ENCODE assay signal across 8 cellular contexts in genomic region chr7:4642468-4643203, GRCh38. TPM values are rescaled to one million over a fixed set of nuclear protein-coding genes. Genes with fewer than 3 reads are reported as not detected.
DNase-seq lines count a peak whose midpoint lies in the region; ATAC-seq lines count a peak whose summit lies in the region.

No MANE protein-coding gene starts in this region.

- peaks cover 15% of the 10 kb centered on the region for H3K4me1 Mint-ChIP-seq in activated CD4-positive, alpha-beta T cell treated with anti-CD3 and anti-CD28 coated beads, Interleukin-2, amount 10 ng/mL, durations not matched to agents 24 days and 14 days
- peaks cover 19% of the 10 kb centered on the region for H3K4me1 Mint-ChIP-seq in activated CD8-positive, alpha-beta T cell treated with anti-CD3 and anti-CD28 coated beads, Interleukin-2, amount 10 ng/mL, durations not matched to agents 7 days and 5 days (ENCODE audit: low read depth)

- H3K9me3 Mint-ChIP-seq in activated CD4-positive, alpha-beta T cell treated with anti-CD3 and anti-CD28 coated beads, Interleukin-2, amount 10 ng/mL, durations not matched to agents 24 days and 14 days: no peaks in the 10 kb centered on the region
- H3K9me3 Mint-ChIP-seq in activated CD8-positive, alpha-beta T cell treated with anti-CD3 and anti-CD28 coated beads, Interleukin-2, amount 10 ng/mL, durations not matched to agents 7 days and 5 days (ENCODE audit: insufficient read depth): no peaks in the 10 kb centered on the region

- peaks cover 5% of the 10 kb centered on the region for H3K9me3 ChIP-seq in iPS-18c (ENCODE audit: control insufficient read depth, insufficient read depth, low read length)

- H3K36me3 Mint-ChIP-seq in activated CD4-positive, alpha-beta T cell treated with anti-CD3 and anti-CD28 coated beads, Interleukin-2, amount 10 ng/mL, durations not matched to agents 24 days and 14 days (ENCODE audit: low read depth): peaks cover 2% of the 10 kb centered on the region
- peaks cover 5% of the 10 kb centered on the region for H3K36me3 Mint-ChIP-seq in activated CD8-positive, alpha-beta T cell treated with anti-CD3 and anti-CD28 coated beads, Interleukin-2, amount 10 ng/mL, durations not matched to agents 7 days and 5 days (ENCODE audit: low read depth)

- peak overlapping the region; percentile 62 for H3K4me3 ChIP-seq in iPS-18c (ENCODE audit: insufficient read depth, low read depth, low read length)

- no peaks in the 10 kb centered on the region for H3K27me3 Mint-ChIP-seq in activated CD4-positive, alpha-beta T cell treated with anti-CD3 and anti-CD28 coated beads, Interleukin-2, amount 10 ng/mL, durations not matched to agents 24 days and 14 days
- H3K27me3 Mint-ChIP-seq in activated CD8-positive, alpha-beta T cell treated with anti-CD3 and anti-CD28 coated beads, Interleukin-2, amount 10 ng/mL, durations not matched to agents 7 days and 5 days (ENCODE audit: low read depth): no peaks in the 10 kb centered on the region

- intact Hi-C loops in activated CD4-positive, alpha-beta T cell treated with anti-CD3 and anti-CD28 coated beads, Interleukin-2, amount 10 ng/mL, durations not matched to agents 24 days and 14 days (cut with micrococcal nuclease): loop anchor here (2.0 to 5.0 kb wide), 2 partner anchors 20 to 550 kb away; partner anchors contain the start of gene WIPI2

- POLR2A ChIA-PET in activated CD8-positive, alpha-beta T cell treated with anti-CD3 and anti-CD28 coated beads, Interleukin-2, amount 10 ng/mL, durations not matched to agents 7 days and 5 days (lab: Charles Lee): interaction anchor here (0.8 to 3.1 kb wide), 7 partner anchors 22 to 132 kb away, joined by 3 to 52 read pairs (median 5); partner anchors contain the start of genes AP5Z1 and FOXK1

- CTCF ChIA-PET in activated CD8-positive, alpha-beta T cell treated with anti-CD3 and anti-CD28 coated beads, Interleukin-2, amount 10 ng/mL, durations not matched to agents 7 days and 5 days (lab: Charles Lee): interaction anchor here (1.0 to 2.4 kb wide), 5 partner anchors 39 to 103 kb away, joined by 3 to 16 read pairs (median 5); partner anchors contain the start of gene FOXK1

- no peak for ATAC-seq in activated CD8-positive, alpha-beta T cell treated with anti-CD3 and anti-CD28 coated beads, Interleukin-2, amount 10 ng/mL, durations not matched to agents 7 days and 5 days
- ATAC-seq in GM18861 (IDR thresholded peaks at IDR 0.05; ENCODE audit: unreplicated experiment) (no peak), GM21717 (IDR thresholded peaks at IDR 0.05; ENCODE audit: unreplicated experiment) (no peak)

- H3K27ac Mint-ChIP-seq in activated CD4-positive, alpha-beta T cell treated with anti-CD3 and anti-CD28 coated beads, Interleukin-2, amount 10 ng/mL, durations not matched to agents 24 days and 14 days: peak overlapping the region; percentile 95
- peak overlapping the region; percentile 96 for H3K27ac Mint-ChIP-seq in activated CD8-positive, alpha-beta T cell treated with anti-CD3 and anti-CD28 coated beads, Interleukin-2, amount 10 ng/mL, durations not matched to agents 7 days and 5 days

- peak; percentile 65 for DNase-seq in activated CD4-positive, alpha-beta T cell treated with anti-CD3 and anti-CD28 coated beads, Interleukin-2, amount 10 ng/mL, durations not matched to agents 24 days and 14 days
- DNase-seq in activated CD4-positive, alpha-beta T cell treated with anti-CD3 and anti-CD28 coated beads for 4 hours: no peak
- DNase-seq in activated CD8-positive, alpha-beta T cell treated with anti-CD3 and anti-CD28 coated beads, Interleukin-2, amount 10 ng/mL, durations not matched to agents 7 days and 5 days: no peak
- peak in 1 of 49 donors; percentile 17 for DNase-seq in substantia nigra (lab: John Stamatoyannopoulos, UW)
- DNase-seq in NOMO-1 treated with dmso at 0.1 percent for 144 hours (lab: John Stamatoyannopoulos, UW; ENCODE audit: unreplicated experiment): no peak

- H3K4me3 Mint-ChIP-seq in activated CD4-positive, alpha-beta T cell treated with anti-CD3 and anti-CD28 coated beads, Interleukin-2, amount 10 ng/mL, durations not matched to agents 24 days and 14 days: peak overlapping the region; percentile 95
- H3K4me3 Mint-ChIP-seq in activated CD8-positive, alpha-beta T cell treated with anti-CD3 and anti-CD28 coated beads, Interleukin-2, amount 10 ng/mL, durations not matched to agents 7 days and 5 days: peak overlapping the region; percentile 92

- H3K27ac ChIP-seq in substantia nigra (ENCODE audit: low read depth, low read length, poor library complexity, severe bottlenecking): peak overlapping the region; percentile 91

RNA-seq across cellular contexts. Expression of gene FOXK1, which starts 39.5 kb away (rescaled TPM):
- 36.6 TPM in 2 replicates for total RNA-seq in activated CD4-positive, alpha-beta T cell treated with anti-CD3 and anti-CD28 coated beads, Interleukin-2, amount 10 ng/mL, durations not matched to agents 24 days and 14 days
- 10 to 100 TPM; 26.8 to 28.5 TPM for total RNA-seq in activated CD8-positive, alpha-beta T cell treated with anti-CD3 and anti-CD28 coated beads, Interleukin-2, amount 10 ng/mL, durations not matched to agents 7 days and 5 days
